ENCODE assay signal across 1 cellular context in the genomic region with DNA sequence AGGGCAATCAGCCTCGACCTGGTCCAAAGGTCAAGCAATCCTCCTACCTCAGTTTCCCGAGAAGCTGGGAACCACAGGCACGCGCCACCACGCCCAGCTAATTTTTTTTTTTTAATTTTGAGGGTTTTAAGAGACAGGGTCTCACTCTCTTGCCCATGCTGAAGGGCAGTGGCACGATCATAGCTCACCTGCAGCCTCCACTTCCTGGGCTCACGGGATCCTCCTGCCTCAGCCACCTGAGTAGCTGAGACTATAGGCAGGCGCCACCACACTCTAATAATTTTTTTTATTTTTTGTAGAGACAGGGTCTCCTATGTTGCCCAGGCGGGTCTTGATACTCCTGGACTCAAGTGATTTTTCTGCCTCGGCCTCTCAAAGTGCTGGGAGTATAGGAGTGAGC.
A peak's percentile ranks its signal among the peaks of the same experiment; 100 is the strongest.
TF ChIP-seq lines count a peak whose summit lies in the region.

No MANE protein-coding gene starts in this region.

TF ChIP-seq in HepG2, 621 proteins besides CTCF, POLR2A, EP300 and RAD21:
- no peak for TF ChIP-seq ELF4 (CRISPR knock-in tag; IDR thresholded peaks at IDR 0.05; ENCODE audit: borderline replicate concordance)
- TF ChIP-seq, protein P1, sequence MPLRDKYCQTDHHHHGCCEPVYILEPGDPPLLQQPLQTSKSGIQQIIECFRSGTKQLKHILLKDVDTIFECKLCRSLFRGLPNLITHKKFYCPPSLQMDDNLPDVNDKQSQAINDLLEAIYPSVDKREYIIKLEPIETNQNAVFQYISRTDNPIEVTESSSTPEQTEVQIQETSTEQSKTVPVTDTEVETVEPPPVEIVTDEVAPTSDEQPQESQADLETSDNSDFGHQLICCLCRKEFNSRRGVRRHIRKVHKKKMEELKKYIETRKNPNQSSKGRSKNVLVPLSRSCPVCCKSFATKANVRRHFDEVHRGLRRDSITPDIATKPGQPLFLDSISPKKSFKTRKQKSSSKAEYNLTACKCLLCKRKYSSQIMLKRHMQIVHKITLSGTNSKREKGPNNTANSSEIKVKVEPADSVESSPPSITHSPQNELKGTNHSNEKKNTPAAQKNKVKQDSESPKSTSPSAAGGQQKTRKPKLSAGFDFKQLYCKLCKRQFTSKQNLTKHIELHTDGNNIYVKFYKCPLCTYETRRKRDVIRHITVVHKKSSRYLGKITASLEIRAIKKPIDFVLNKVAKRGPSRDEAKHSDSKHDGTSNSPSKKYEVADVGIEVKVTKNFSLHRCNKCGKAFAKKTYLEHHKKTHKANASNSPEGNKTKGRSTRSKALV (CRISPR knock-in tag; IDR thresholded peaks at IDR 0.05): no peak
- TF ChIP-seq ZBTB8A (CRISPR knock-in tag; IDR thresholded peaks at IDR 0.05; ENCODE audit: borderline replicate concordance, low read depth): no peak
- TF ChIP-seq, protein P2, sequence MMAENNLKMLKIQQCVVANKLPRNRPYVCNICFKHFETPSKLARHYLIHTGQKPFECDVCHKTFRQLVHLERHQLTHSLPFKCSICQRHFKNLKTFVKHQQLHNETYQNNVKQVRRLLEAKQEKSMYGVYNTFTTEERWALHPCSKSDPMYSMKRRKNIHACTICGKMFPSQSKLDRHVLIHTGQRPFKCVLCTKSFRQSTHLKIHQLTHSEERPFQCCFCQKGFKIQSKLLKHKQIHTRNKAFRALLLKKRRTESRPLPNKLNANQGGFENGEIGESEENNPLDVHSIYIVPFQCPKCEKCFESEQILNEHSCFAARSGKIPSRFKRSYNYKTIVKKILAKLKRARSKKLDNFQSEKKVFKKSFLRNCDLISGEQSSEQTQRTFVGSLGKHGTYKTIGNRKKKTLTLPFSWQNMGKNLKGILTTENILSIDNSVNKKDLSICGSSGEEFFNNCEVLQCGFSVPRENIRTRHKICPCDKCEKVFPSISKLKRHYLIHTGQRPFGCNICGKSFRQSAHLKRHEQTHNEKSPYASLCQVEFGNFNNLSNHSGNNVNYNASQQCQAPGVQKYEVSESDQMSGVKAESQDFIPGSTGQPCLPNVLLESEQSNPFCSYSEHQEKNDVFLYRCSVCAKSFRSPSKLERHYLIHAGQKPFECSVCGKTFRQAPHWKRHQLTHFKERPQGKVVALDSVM (CRISPR knock-in tag; IDR thresholded peaks at IDR 0.05): peak; percentile 80
- TF ChIP-seq, protein P3, sequence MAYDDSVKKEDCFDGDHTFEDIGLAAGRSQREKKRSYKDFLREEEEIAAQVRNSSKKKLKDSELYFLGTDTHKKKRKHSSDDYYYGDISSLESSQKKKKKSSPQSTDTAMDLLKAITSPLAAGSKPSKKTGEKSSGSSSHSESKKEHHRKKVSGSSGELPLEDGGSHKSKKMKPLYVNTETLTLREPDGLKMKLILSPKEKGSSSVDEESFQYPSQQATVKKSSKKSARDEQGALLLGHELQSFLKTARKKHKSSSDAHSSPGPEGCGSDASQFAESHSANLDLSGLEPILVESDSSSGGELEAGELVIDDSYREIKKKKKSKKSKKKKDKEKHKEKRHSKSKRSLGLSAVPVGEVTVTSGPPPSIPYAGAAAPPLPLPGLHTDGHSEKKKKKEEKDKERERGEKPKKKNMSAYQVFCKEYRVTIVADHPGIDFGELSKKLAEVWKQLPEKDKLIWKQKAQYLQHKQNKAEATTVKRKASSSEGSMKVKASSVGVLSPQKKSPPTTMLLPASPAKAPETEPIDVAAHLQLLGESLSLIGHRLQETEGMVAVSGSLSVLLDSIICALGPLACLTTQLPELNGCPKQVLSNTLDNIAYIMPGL (CRISPR knock-in tag; IDR thresholded peaks at IDR 0.05; ENCODE audit: borderline replicate concordance in 1 of 2, low read depth in 1 of 2): 0 out of 4 replicates have a peak, but pooled peaks of 1 of the 2 experiments have one; percentile 0
- peak; percentile 27; the same call in 1 of the 2 replicates for TF ChIP-seq HNF4A (CRISPR knock-in tag; IDR thresholded peaks at IDR 0.05)
